21 cellular contexts compared by ENCODE assay signal in genomic region chr16:49468611-49469322, GRCh38.
A peak's percentile ranks its signal among the peaks of the same experiment; 100 is the strongest.
DNase-seq lines count a peak whose midpoint lies in the region; FAIRE-seq and TF ChIP-seq lines count a peak whose summit lies in the region.
"Had no signal": no experiment of that assay in that cellular context is flagged by ENCODE, and none has a peak within 500 bp of the region (broad histone marks: within the 10 kb centered on the region; RNA-seq: fewer than 3 reads in every experiment).

No MANE protein-coding gene starts in this region.

- TF ChIP-seq CTCF in H1 (IDR thresholded peaks at IDR 0.05; ENCODE audit: control extremely low read depth in 1 of 3, insufficient read depth in 1 of 3, low read depth in 1 of 3, low read length in 3 of 3) (no peak), sigmoid colon (IDR thresholded peaks at IDR 0.05) (no peak)

- no peak overlapping the region for H3K4me3 Mint-ChIP-seq in CD8-positive, alpha-beta memory T cell

- H3K27ac ChIP-seq in BLaER1 treated with 17β-estradiol and CSF1 and Interleukin-3, amounts not matched to agents 10 nM and 100 nM, result 0 out of 22 replicates have a peak overlapping the region, but pooled peaks of 1 of the 11 experiments have one; percentile 4
- no peak overlapping the region for H3K27ac ChIP-seq in H1 (ENCODE audit: low read depth, low read length)
- no peak overlapping the region for H3K27ac ChIP-seq in sigmoid colon
- H3K27ac ChIP-seq in CD8-positive, alpha-beta memory T cell (ENCODE audit: low read depth, low read length), result no peak overlapping the region
- H3K27ac ChIP-seq: breast epithelium, KMS-11, parathyroid adenoma, SK-N-MC had no signal

- no peak overlapping the region for H4K5ac ChIP-seq in H1 (ENCODE audit: insufficient read length, low read depth, low read length)

- H3K27me3 ChIP-seq in BLaER1 treated with 17β-estradiol and CSF1 and Interleukin-3, amounts not matched to agents 10 nM and 100 nM, result peaks cover 0 to 19% (median 0%) of the 10 kb centered on the region in 11 experiments; a peak in 7 of 22 replicates
- peaks cover 11% of the 10 kb centered on the region for H3K27me3 ChIP-seq in H7 (ENCODE audit: control insufficient read depth, insufficient read depth, low read length)
- peaks cover 0 to 15% (median 12%) of the 10 kb centered on the region in 4 experiments; a peak in 4 of 7 replicates for H3K27me3 ChIP-seq in H1 (replicated peaks in 1 of 4; ENCODE audit: control insufficient read depth in 3 of 4, extremely low read depth in 1 of 4, insufficient read depth in 3 of 4, low read length in 3 of 4)
- peaks cover 0 to 24% (median 8%) of the 10 kb centered on the region in 3 donors for H3K27me3 ChIP-seq in sigmoid colon
- H3K27me3 ChIP-seq in CD8-positive, alpha-beta memory T cell (ENCODE audit: insufficient read depth, low read length, poor library complexity, severe bottlenecking), result no peaks in the 10 kb centered on the region

- no peak overlapping the region for H3K4me3 ChIP-seq in BLaER1 treated with 17β-estradiol and CSF1 and Interleukin-3, amounts not matched to agents 10 nM and 100 nM
- H3K4me3 ChIP-seq in H7 (ENCODE audit: insufficient read depth, low read depth, low read length) (no peak overlapping the region), H1 (ENCODE audit: extremely low read depth in 1 of 4, insufficient read depth in 2 of 4, low read depth in 3 of 4, low read length in 4 of 4) (no peak overlapping the region), sigmoid colon (no peak overlapping the region)
- no peak overlapping the region for H3K4me3 ChIP-seq in CD8-positive, alpha-beta memory T cell (ENCODE audit: low read length)
- H3K4me3 ChIP-seq: breast epithelium, SK-N-MC had no signal

- POLR2A ChIA-PET in H1 (lab: Charles Lee; ENCODE audit: partially characterized antibody), result no interaction called here
- POLR2A ChIA-PET in CD8-positive, alpha-beta memory T cell (lab: Charles Lee), result no interaction called here

- no peaks in the 10 kb centered on the region for H3K9me3 ChIP-seq in BLaER1 treated with 17β-estradiol and CSF1 and Interleukin-3, amounts not matched to agents 10 nM and 100 nM (replicated peaks in 1 of 11)
- H3K9me3 ChIP-seq in H1 (ENCODE audit: insufficient read depth in 2 of 2, low read depth in 1 of 2, low read length in 1 of 2) (no peaks in the 10 kb centered on the region), sigmoid colon (no peaks in the 10 kb centered on the region)
- H3K9me3 ChIP-seq in CD8-positive, alpha-beta memory T cell (ENCODE audit: low read length), result no peaks in the 10 kb centered on the region
- H3K9me3 ChIP-seq: breast epithelium had no signal

- TF ChIP-seq EP300 in H1 (IDR thresholded peaks at IDR 0.05; ENCODE audit: borderline replicate concordance in 1 of 2, low read depth in 2 of 2, low read length in 2 of 2) (no peak), sigmoid colon (IDR thresholded peaks at IDR 0.05) (no peak)

- H2BK15ac ChIP-seq in H1 (ENCODE audit: low read length), result no peak overlapping the region

- peak overlapping the region in 8 of 11 experiments; percentile 41 to 73 (median 52); a peak in 16 of 22 replicates for H3K4me2 ChIP-seq in BLaER1 treated with 17β-estradiol and CSF1 and Interleukin-3, amounts not matched to agents 10 nM and 100 nM
- H3K4me2 ChIP-seq in H1 (ENCODE audit: insufficient read depth in 1 of 2, low read depth in 2 of 2, low read length in 2 of 2), result no peak overlapping the region
- H3K4me2 ChIP-seq: KMS-11 had no signal

- H4K91ac ChIP-seq in H1 (replicated peaks; ENCODE audit: insufficient read length, low read length), result no peak overlapping the region

- no peaks in the 10 kb centered on the region for H3K79me2 ChIP-seq in H1 (ENCODE audit: control insufficient read depth in 1 of 2, insufficient read depth in 2 of 2, low read length in 2 of 2)
- H3K79me2 ChIP-seq: parathyroid adenoma had no signal

- no peaks in the 10 kb centered on the region for H3K36me3 Mint-ChIP-seq in CD8-positive, alpha-beta memory T cell

- H3K4me1 Mint-ChIP-seq in CD8-positive, alpha-beta memory T cell, result peaks cover 10 to 11% (median 11%) of the 10 kb centered on the region in 3 donors

- intact Hi-C loops in sigmoid colon (cut with DNase I), result no loop called here

- no peak overlapping the region for H2BK5ac ChIP-seq in H1 (ENCODE audit: low read depth, low read length)

- H4K20me1 ChIP-seq in BLaER1 treated with 17β-estradiol and CSF1 and Interleukin-3, amounts not matched to agents 10 nM and 100 nM, result no peaks in the 10 kb centered on the region
- no peaks in the 10 kb centered on the region for H4K20me1 ChIP-seq in H1 (replicated peaks in 1 of 2; ENCODE audit: control insufficient read depth in 1 of 2, insufficient read depth in 2 of 2, low read length in 2 of 2)

- peaks cover 2% of the 10 kb centered on the region in 2 donors for H3K27me3 Mint-ChIP-seq in CD8-positive, alpha-beta memory T cell

- H3K9me3 Mint-ChIP-seq in CD8-positive, alpha-beta memory T cell, result no peaks in the 10 kb centered on the region

- H3K79me1 ChIP-seq in H1 (ENCODE audit: low read depth, low read length), result no peaks in the 10 kb centered on the region

- no peak overlapping the region for H2BK12ac ChIP-seq in H1 (ENCODE audit: low read depth, low read length)

- H3K4ac ChIP-seq in H1 (replicated peaks; ENCODE audit: insufficient read length, low read depth, low read length), result no peak overlapping the region

- H3K9ac ChIP-seq in BLaER1 treated with 17β-estradiol and CSF1 and Interleukin-3, amounts not matched to agents 10 nM and 100 nM, result no peak overlapping the region
- H3K9ac ChIP-seq in H1 (replicated peaks in 1 of 4; ENCODE audit: extremely low read depth in 1 of 4, low read depth in 3 of 4, low read length in 3 of 4), result no peak overlapping the region
- H3K9ac ChIP-seq: KMS-11, parathyroid adenoma had no signal

- no peak overlapping the region for H3K56ac ChIP-seq in H1 (replicated peaks; ENCODE audit: insufficient read length, low read depth, low read length)

- H3K23me2 ChIP-seq in H1 (ENCODE audit: low read depth, low read length), result peaks cover 5% of the 10 kb centered on the region; the same call in 1 of the 2 replicates

- no peaks in the 10 kb centered on the region for H3K36me3 ChIP-seq in BLaER1 treated with 17β-estradiol and CSF1 and Interleukin-3, amounts not matched to agents 10 nM and 100 nM
- no peaks in the 10 kb centered on the region for H3K36me3 ChIP-seq in H7 (replicated peaks; ENCODE audit: control insufficient read depth, insufficient read depth, low read length)
- H3K36me3 ChIP-seq in H1 (ENCODE audit: control insufficient read depth in 2 of 4, insufficient read depth in 4 of 4, low read length in 3 of 4), result no peaks in the 10 kb centered on the region
- H3K36me3 ChIP-seq in sigmoid colon, result no peaks in the 10 kb centered on the region
- H3K36me3 ChIP-seq in CD8-positive, alpha-beta memory T cell (ENCODE audit: insufficient read depth, low read length), result no peaks in the 10 kb centered on the region
- H3K36me3 ChIP-seq: breast epithelium had no signal

- peaks cover 16 to 71% (median 64%) of the 10 kb centered on the region in 10 experiments for H3K4me1 ChIP-seq in BLaER1 treated with 17β-estradiol and CSF1 and Interleukin-3, amounts not matched to agents 10 nM and 100 nM
- H3K4me1 ChIP-seq in H1 (replicated peaks in 1 of 4; ENCODE audit: control insufficient read depth in 3 of 4, insufficient read depth in 4 of 4, low read length in 3 of 4) (peaks cover 0 to 3% (median 1%) of the 10 kb centered on the region in 4 experiments; a peak in 4 of 7 replicates), sigmoid colon (no peaks in the 10 kb centered on the region)
- H3K4me1 ChIP-seq in CD8-positive, alpha-beta memory T cell (ENCODE audit: insufficient read depth, low read length), result peaks cover 17% of the 10 kb centered on the region
- H3K4me1 ChIP-seq: breast epithelium, parathyroid adenoma had no signal

- TF ChIP-seq POLR2A in H1 (IDR thresholded peaks at IDR 0.05; ENCODE audit: control extremely low read depth in 1 of 2, low read depth in 2 of 2, low read length in 2 of 2) (no peak), sigmoid colon (IDR thresholded peaks at IDR 0.05) (no peak)

- H3K14ac ChIP-seq in H1 (ENCODE audit: insufficient read length), result no peak overlapping the region

- no peak overlapping the region for H2AK5ac ChIP-seq in H1 (ENCODE audit: low read depth, low read length)

- H2BK20ac ChIP-seq in H1 (ENCODE audit: low read length), result no peak overlapping the region

- H3K27ac Mint-ChIP-seq in CD8-positive, alpha-beta memory T cell, result peak overlapping the region in 3 of 8 donors; percentile 52 to 66 (median 64)

- FAIRE-seq in H1 (lab: Jason Lieb, UNC), result no peak
- FAIRE-seq: islet of Langerhans, RCC 7860 had no signal

- no peak for TF ChIP-seq RAD21 in H1 (IDR thresholded peaks at IDR 0.05 in 1 of 2, conservative IDR thresholded peaks at IDR 0.05 in 1 of 2; ENCODE audit: low read depth in 2 of 2, low read length in 2 of 2)

- H2AFZ ChIP-seq in H1 (ENCODE audit: low read length), result no peak overlapping the region
- H2AFZ ChIP-seq: parathyroid adenoma had no signal

- DNase-seq in H7, result peak; percentile 14
- DNase-seq in H1 (ENCODE audit: low read depth in 1 of 2, low spot score in 2 of 2), result peak in 1 of 2 experiments; percentile 35
- peak; percentile 21 for DNase-seq in sigmoid colon
- no peak for DNase-seq in NCI-H2029 treated with DMSO at 0.1 percent for 48 hours (lab: John Stamatoyannopoulos, UW)
- DNase-seq in CD8-positive, alpha-beta memory T cell, result no peak
- no peak for DNase-seq in NCI-H526 (lab: John Stamatoyannopoulos, UW)
- DNase-seq: activated gamma-delta T cell treated with Interleukin-2 at 50 U/mL for 16 hours, COR-L47, erythroblast, foreskin melanocyte, HCEC 1CT, hypothalamus, mammary epithelial cell, NCI-H187 had no signal

- H4K8ac ChIP-seq in H1 (ENCODE audit: extremely low read depth, insufficient read depth, low read length), result peak overlapping the region; percentile 22; the same call in 1 of the 2 replicates

- CTCF ChIA-PET in H1 (lab: Charles Lee; ENCODE audit: partially characterized antibody), result interaction anchor here (0.6 to 1.4 kb wide), 3 partner anchors 26 to 494 kb away, joined by 3 to 4 read pairs (median 3); no protein-coding TSS in a partner anchor
- CTCF ChIA-PET in CD8-positive, alpha-beta memory T cell (lab: Charles Lee), result no interaction called here

- 84% methylated on average over 3 of the region's 3 CpGs; no CpG with 5 or more reads in 1 of the 2 experiments for WGBS in H1 (ENCODE audit: extremely low coverage in 1 of 2, insufficient coverage in 1 of 2, insufficient read length in 1 of 2, insufficient replicate concordance in 2 of 2, low coverage in 1 of 2, low lambda C conversion rate in 2 of 2, missing lambda C conversion rate in 1 of 2), 2 experiments
- 77 to 89% methylated on average over 3 of the region's 3 CpGs for WGBS in sigmoid colon, 2 donors

- no peak overlapping the region for H3K18ac ChIP-seq in H1 (ENCODE audit: extremely low read depth, low read length)

- no peak overlapping the region for H3K23ac ChIP-seq in H1 (ENCODE audit: insufficient read length)

- no peak overlapping the region for H2BK120ac ChIP-seq in H1 (replicated peaks; ENCODE audit: low read depth, low read length)

TF ChIP-seq in H1, 55 proteins besides CTCF, POLR2A, EP300 and RAD21 (continues in another document):
- TF ChIP-seq CHD2 (IDR thresholded peaks at IDR 0.05; ENCODE audit: low read length) (no peak), FOSL1 (IDR thresholded peaks at IDR 0.05; ENCODE audit: insufficient read depth, low read depth, low read length) (no peak), CHD1 (IDR thresholded peaks at IDR 0.05; ENCODE audit: low read depth, low read length) (no peak)

Comparison
In these comparisons a context has a peak if more than half of its experiments do, and no peak if none do; other contexts are left out.
1. H3K4me2 ChIP-seq: peak in BLaER1 treated with 17β-estradiol and CSF1 and Interleukin-3, amounts not matched to agents 10 nM and 100 nM (8 of 11); none in H1 (0 of 2).
2. DNase-seq: peak in H7 (single experiment) and sigmoid colon (single experiment); none in NCI-H2029 treated with DMSO at 0.1 percent for 48 hours (single experiment), CD8-positive, alpha-beta memory T cell (0 of 5) and NCI-H526 (0 of 2).